8 cellular contexts compared by ENCODE assay signal in the genomic region with DNA sequence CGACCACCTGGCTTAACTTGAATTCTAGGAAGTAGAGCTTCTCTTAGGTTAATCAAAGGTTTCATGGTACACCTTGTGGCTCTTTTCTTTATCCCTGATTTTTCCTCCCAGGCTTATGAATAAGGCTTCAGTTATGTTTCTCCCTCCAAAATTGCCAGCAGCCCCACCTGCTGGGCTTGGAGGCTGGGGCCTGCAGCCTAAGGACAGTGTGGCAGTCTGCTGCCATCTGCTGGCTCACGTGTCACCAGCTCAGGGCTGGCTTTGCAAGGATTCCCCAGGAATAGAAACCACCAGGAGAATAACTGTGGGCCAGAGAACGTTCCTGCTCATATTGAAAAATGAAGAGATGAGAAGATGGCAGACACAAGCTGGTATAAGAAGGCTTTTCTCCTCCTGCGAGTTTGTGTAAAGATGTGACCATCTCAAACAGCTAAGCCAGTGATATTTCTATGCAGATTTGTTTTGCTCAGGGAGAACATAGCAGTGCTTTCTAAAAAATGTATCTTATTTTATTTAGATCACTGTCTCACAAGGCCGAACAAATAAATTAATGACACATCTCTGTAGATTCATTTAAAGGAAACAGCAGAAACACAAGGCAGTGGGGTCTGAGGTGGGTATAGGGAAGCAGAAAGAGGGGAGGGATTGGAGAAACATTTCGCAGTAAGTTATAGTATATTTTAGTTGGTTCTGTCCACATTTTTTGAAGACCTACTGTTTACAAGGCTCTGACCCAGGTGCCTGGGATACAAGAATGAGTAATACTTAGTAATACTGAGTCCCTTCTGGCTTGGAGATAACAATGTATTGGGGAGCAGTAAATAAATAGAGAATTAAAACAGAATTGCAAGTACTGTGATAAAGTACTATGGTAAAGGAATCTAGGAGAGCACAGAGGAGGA.
DNase-seq lines count a peak whose midpoint lies in the region; ATAC-seq and TF ChIP-seq lines count a peak whose summit lies in the region.

No MANE protein-coding gene starts in this region.

- no peak overlapping the region for H3K27ac Mint-ChIP-seq in chondrocyte (ENCODE audit: unreplicated experiment)

- H3K9me3 Mint-ChIP-seq in chondrocyte (ENCODE audit: low read depth): no peaks in the 10 kb centered on the region

- H3K9me3 ChIP-seq in BE2C: no peaks in the 10 kb centered on the region

- H3K36me3 Mint-ChIP-seq in chondrocyte (ENCODE audit: low read depth): no peaks in the 10 kb centered on the region

- peak; percentile 81 for DNase-seq in BE2C
- DNase-seq in NCI-H510A treated with DMSO at 0.1 percent for 48 hours (lab: John Stamatoyannopoulos, UW): peak; percentile 86
- peak; percentile 62 to 63 for DNase-seq in activated CD4-positive, alpha-beta T cell treated with anti-CD3 and anti-CD28 coated beads for 24 hours (ENCODE audit: low read depth in 2 of 2)
- DNase-seq in chondrocyte (ENCODE audit: low spot score): peak; percentile 90
- peak; percentile 93 for DNase-seq in left kidney (ENCODE audit: low read depth, low spot score)
- DNase-seq in stimulated activated CD4-positive, alpha-beta T cell treated with anti-CD3 and anti-CD28 coated beads, Interleukin-4, amount 100 ng/mL, for 4 hours: peak; percentile 67 to 68

- no peaks in the 10 kb centered on the region for H3K27me3 ChIP-seq in BE2C

- TF ChIP-seq CTCF in BE2C (IDR thresholded peaks at IDR 0.05; ENCODE audit: low read depth, low read length) (peak; percentile 98), chondrocyte (IDR thresholded peaks at IDR 0.05) (peak; percentile 100)

- H3K4me1 Mint-ChIP-seq in chondrocyte (ENCODE audit: low read depth): peaks cover 24% of the 10 kb centered on the region

- ATAC-seq in GM19328 (IDR thresholded peaks at IDR 0.05; ENCODE audit: unreplicated experiment): peak; percentile 65
- ATAC-seq in HG03460 (IDR thresholded peaks at IDR 0.05; ENCODE audit: unreplicated experiment): peak; percentile 71

- H3K27me3 Mint-ChIP-seq in chondrocyte (ENCODE audit: low read depth): no peaks in the 10 kb centered on the region

- peaks cover 28% of the 10 kb centered on the region for H3K4me1 ChIP-seq in BE2C

- no peaks in the 10 kb centered on the region for H3K36me3 ChIP-seq in BE2C

- H3K4me3 Mint-ChIP-seq in chondrocyte (ENCODE audit: unreplicated experiment): no peak overlapping the region

- H3K4me3 ChIP-seq in BE2C (ENCODE audit: low read depth, low read length): no peak overlapping the region
